ENCODE assay signal across 21 cellular contexts in the genomic region with DNA sequence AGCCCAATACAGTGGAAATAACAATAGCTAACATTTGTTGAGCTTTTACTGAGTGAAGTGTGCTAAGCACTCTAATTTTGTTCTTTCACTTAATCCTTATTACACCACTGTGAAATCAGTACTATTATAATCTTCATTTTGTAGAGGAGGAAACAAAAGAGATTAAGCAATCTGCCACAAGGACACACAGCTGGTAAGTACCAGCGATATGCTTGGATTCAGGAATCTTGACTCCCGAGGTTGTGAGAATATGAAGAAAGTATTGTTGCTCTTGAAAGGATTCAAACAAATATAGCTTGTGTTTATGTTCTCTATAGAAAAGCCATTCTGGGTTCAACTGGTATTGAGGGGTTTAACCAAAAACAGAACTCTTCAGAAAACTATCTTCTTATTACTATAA.
DNase-seq lines count a peak whose midpoint lies in the region; ATAC-seq, FAIRE-seq and TF ChIP-seq lines count a peak whose summit lies in the region.
"Had no signal": no experiment of that assay in that cellular context is flagged by ENCODE, and none has a peak within 500 bp of the region (broad histone marks: within the 10 kb centered on the region; RNA-seq: fewer than 3 reads in every experiment).

No MANE protein-coding gene starts in this region.

- H3K4me2 ChIP-seq in astrocyte (ENCODE audit: low read length): no peak overlapping the region
- H3K4me2 ChIP-seq: A549, GM23338 had no signal

- no peaks in the 10 kb centered on the region for H4K20me1 ChIP-seq in astrocyte (ENCODE audit: insufficient read depth, low read length)

- no peaks in the 10 kb centered on the region for H3K9me3 ChIP-seq in astrocyte (ENCODE audit: insufficient read depth, low read depth, low read length)
- H3K9me3 ChIP-seq: A549 had no signal

- H3K4me3 ChIP-seq in astrocyte (ENCODE audit: insufficient read depth, low read depth, low read length): no peak overlapping the region
- H3K4me3 ChIP-seq: A549, GM23338 had no signal

- peaks cover 8% of the 10 kb centered on the region for H3K4me1 ChIP-seq in astrocyte (ENCODE audit: insufficient read depth, low read length)
- H3K4me1 ChIP-seq: A549 had no signal

- H3K36me3 ChIP-seq in astrocyte (ENCODE audit: insufficient read depth, low read length): no peaks in the 10 kb centered on the region

- peak; percentile 53 for FAIRE-seq in D721Med (lab: Jason Lieb, UNC)
- peak; percentile 45 for FAIRE-seq in astrocyte (lab: Jason Lieb, UNC)
- FAIRE-seq: A549, G401.6, GM12892, GM18507 had no signal

- no peak overlapping the region for H3K27ac ChIP-seq in astrocyte (ENCODE audit: low read depth, low read length)
- H3K27ac ChIP-seq: 22Rv1, A549 had no signal

- H3K9ac ChIP-seq in astrocyte (ENCODE audit: low read length): no peak overlapping the region

- DNase-seq in D721Med (ENCODE audit: insufficient read length, low spot score): no peak
- peak; percentile 38 for DNase-seq in NCI-H82 (lab: John Stamatoyannopoulos, UW)
- DNase-seq in astrocyte (ENCODE audit: low read depth): no peak
- peak; percentile 25 for DNase-seq in iris pigment epithelial cell (ENCODE audit: low read depth)
- no peak for DNase-seq in progenitor cell of endocrine pancreas (ENCODE audit: low spot score, unreplicated experiment)
- DNase-seq in activated CD4-positive, alpha-beta T cell treated with anti-CD3 and anti-CD28 coated beads, Interleukin-2, amount 10 ng/mL, durations not matched to agents 7 days and 5 days: no peak
- no peak for DNase-seq in EL
- DNase-seq: AML-193; CD4-positive, alpha-beta memory T cell; DMS53; DND-41; HFFc6 had no signal

- H3K36me3 Mint-ChIP-seq in astrocyte (ENCODE audit: low read depth, unreplicated experiment) (no peaks in the 10 kb centered on the region), progenitor cell of endocrine pancreas (ENCODE audit: insufficient read depth) (no peaks in the 10 kb centered on the region)
- H3K36me3 Mint-ChIP-seq in activated CD4-positive, alpha-beta T cell treated with anti-CD3 and anti-CD28 coated beads, Interleukin-2, amount 10 ng/mL, durations not matched to agents 7 days and 5 days (ENCODE audit: low read depth): no peaks in the 10 kb centered on the region
- H3K36me3 Mint-ChIP-seq: CD14-positive monocyte; CD4-positive, alpha-beta memory T cell had no signal

- H3K4me1 Mint-ChIP-seq in astrocyte (ENCODE audit: low read depth, unreplicated experiment) (peaks cover 12% of the 10 kb centered on the region), progenitor cell of endocrine pancreas (ENCODE audit: low read depth) (no peaks in the 10 kb centered on the region)
- H3K4me1 Mint-ChIP-seq in activated CD4-positive, alpha-beta T cell treated with anti-CD3 and anti-CD28 coated beads, Interleukin-2, amount 10 ng/mL, durations not matched to agents 7 days and 5 days: no peaks in the 10 kb centered on the region
- H3K4me1 Mint-ChIP-seq: CD14-positive monocyte, GM23338 had no signal

- H3K27me3 Mint-ChIP-seq in astrocyte (ENCODE audit: low read depth, unreplicated experiment): no peaks in the 10 kb centered on the region
- no peaks in the 10 kb centered on the region for H3K27me3 Mint-ChIP-seq in progenitor cell of endocrine pancreas
- H3K27me3 Mint-ChIP-seq in activated CD4-positive, alpha-beta T cell treated with anti-CD3 and anti-CD28 coated beads, Interleukin-2, amount 10 ng/mL, durations not matched to agents 7 days and 5 days: peaks cover 6% of the 10 kb centered on the region

- CTCF ChIA-PET in activated CD4-positive, alpha-beta T cell treated with anti-CD3 and anti-CD28 coated beads, Interleukin-2, amount 10 ng/mL, durations not matched to agents 7 days and 5 days (lab: Charles Lee): interaction anchor here (0.7 kb wide), 1 partner anchor 251 kb away, joined by 3 read pairs; no protein-coding TSS in a partner anchor

- POLR2A ChIA-PET in activated CD4-positive, alpha-beta T cell treated with anti-CD3 and anti-CD28 coated beads, Interleukin-2, amount 10 ng/mL, durations not matched to agents 7 days and 5 days (lab: Charles Lee): no interaction called here

- no peak for TF ChIP-seq CTCF in D721Med (IDR thresholded peaks at IDR 0.05; ENCODE audit: insufficient read depth, missing control alignments)
- TF ChIP-seq CTCF in astrocyte (IDR thresholded peaks at IDR 0.05; ENCODE audit: insufficient read depth, low read depth, low read length): no peak
- TF ChIP-seq CTCF in progenitor cell of endocrine pancreas (IDR thresholded peaks at IDR 0.05; ENCODE audit: unreplicated experiment): no peak

- H2AFZ ChIP-seq in astrocyte (ENCODE audit: low read depth, low read length): no peak overlapping the region
- H2AFZ ChIP-seq: GM23338 had no signal

- no peaks in the 10 kb centered on the region for H3K79me2 ChIP-seq in astrocyte (ENCODE audit: insufficient read depth, low read length)

- no peaks in the 10 kb centered on the region for H3K27me3 ChIP-seq in astrocyte (ENCODE audit: insufficient read depth, low read length)

- H3K27ac Mint-ChIP-seq in astrocyte (ENCODE audit: unreplicated experiment): no peak overlapping the region
- no peak overlapping the region for H3K27ac Mint-ChIP-seq in progenitor cell of endocrine pancreas
- no peak overlapping the region for H3K27ac Mint-ChIP-seq in activated CD4-positive, alpha-beta T cell treated with anti-CD3 and anti-CD28 coated beads, Interleukin-2, amount 10 ng/mL, durations not matched to agents 7 days and 5 days
- H3K27ac Mint-ChIP-seq: CD14-positive monocyte; CD4-positive, alpha-beta memory T cell; GM23338; HFFc6 had no signal

- no peaks in the 10 kb centered on the region for H3K9me3 Mint-ChIP-seq in astrocyte (ENCODE audit: unreplicated experiment)
- H3K9me3 Mint-ChIP-seq in progenitor cell of endocrine pancreas (ENCODE audit: low read depth): no peaks in the 10 kb centered on the region
- H3K9me3 Mint-ChIP-seq in activated CD4-positive, alpha-beta T cell treated with anti-CD3 and anti-CD28 coated beads, Interleukin-2, amount 10 ng/mL, durations not matched to agents 7 days and 5 days: no peaks in the 10 kb centered on the region
- H3K9me3 Mint-ChIP-seq: CD4-positive, alpha-beta memory T cell; GM23338; HFFc6 had no signal

- no peak for ATAC-seq in GM21723 (IDR thresholded peaks at IDR 0.05; ENCODE audit: unreplicated experiment)
- ATAC-seq: A549, GM23338, HCT116 had no signal

- H3K4me3 Mint-ChIP-seq in astrocyte (ENCODE audit: unreplicated experiment) (no peak overlapping the region), progenitor cell of endocrine pancreas (ENCODE audit: low read depth) (no peak overlapping the region)
- H3K4me3 Mint-ChIP-seq in activated CD4-positive, alpha-beta T cell treated with anti-CD3 and anti-CD28 coated beads, Interleukin-2, amount 10 ng/mL, durations not matched to agents 7 days and 5 days: no peak overlapping the region
- H3K4me3 Mint-ChIP-seq: CD14-positive monocyte; CD4-positive, alpha-beta memory T cell; GM23338; HFFc6 had no signal

Comparison
In these comparisons a context has a peak if more than half of its experiments do, and no peak if none do; other contexts are left out.
1. DNase-seq: peak in NCI-H82 (single experiment) and iris pigment epithelial cell (single experiment); none in D721Med (single experiment), astrocyte (single experiment), progenitor cell of endocrine pancreas (single experiment), activated CD4-positive, alpha-beta T cell treated with anti-CD3 and anti-CD28 coated beads, Interleukin-2, amount 10 ng/mL, durations not matched to agents 7 days and 5 days (single experiment) and EL (single experiment).